Comparison of ENCODE assay signal across 31 cellular contexts in genomic region chr19:29088761-29089160, GRCh38.
"Had no signal": no experiment of that assay in that cellular context is flagged by ENCODE, and none has a peak within 500 bp of the region (broad histone marks: within the 10 kb centered on the region; RNA-seq: fewer than 3 reads in every experiment).

No MANE protein-coding gene starts in this region.

- H3K4me3 ChIP-seq: adrenal gland, body of pancreas, esophagus squamous epithelium, hepatocyte, ovary, prostate gland, spleen, suprapubic skin, tibial artery, upper lobe of right lung had no signal

- H3K4me1 ChIP-seq: adrenal gland, esophagus squamous epithelium, prostate gland, spleen, tibial artery, upper lobe of right lung had no signal

- H3K79me2 ChIP-seq: hepatocyte had no signal

- H2AFZ ChIP-seq: hepatocyte had no signal

- DNase-seq: activated CD4-positive, alpha-beta T cell treated with anti-CD3 and anti-CD28 coated beads for 4 hours; activated CD4-positive, alpha-beta T cell treated with anti-CD3 and anti-CD28 coated beads, Interleukin-2, amount 50 U/mL, for 4 hours; activated CD8-positive, alpha-beta memory T cell treated with anti-CD3 and anti-CD28 coated beads, Interleukin-2, amount 50 U/mL, for 4 hours; activated effector memory CD4-positive, alpha-beta T cell treated with anti-CD3 and anti-CD28 coated beads, Interleukin-2, amount 50 U/mL, for 16 hours; activated naive CD4-positive, alpha-beta T cell treated with anti-CD3 and anti-CD28 coated beads for 36 hours; activated naive CD8-positive, alpha-beta T cell treated with anti-CD3 and anti-CD28 coated beads for 36 hours; activated T-cell treated with anti-CD3 and anti-CD28 coated beads, Interleukin-2, amount 50 U/mL, for 1 hour; adrenal gland; aorta; dermis blood vessel endothelial cell; effector CD4-positive, alpha-beta T cell; esophagus squamous epithelium; islet precursor cell; left ventricle myocardium superior; natural killer cell; ovary; spleen; stimulated activated naive CD4-positive, alpha-beta T cell; T-helper 1 cell; tibial artery; upper lobe of right lung had no signal

- H3K4me2 ChIP-seq: hepatocyte had no signal

- H3K36me3 ChIP-seq: adrenal gland, esophagus squamous epithelium, ovary, prostate gland, spleen, suprapubic skin, tibial artery, upper lobe of right lung had no signal

- FAIRE-seq: colon, endometrium, frontal cortex, TTC549 had no signal

- H3K27me3 ChIP-seq: adrenal gland, body of pancreas, hepatocyte, ovary, tibial artery, upper lobe of right lung had no signal

- H3K27ac ChIP-seq: adrenal gland, body of pancreas, epithelial cell of prostate, esophagus squamous epithelium, hepatocyte, ovary, prostate gland, suprapubic skin, tibial artery, upper lobe of right lung, VCaP had no signal

- H3K9me3 ChIP-seq: adrenal gland, body of pancreas, esophagus squamous epithelium, ovary, prostate gland, suprapubic skin, tibial artery, upper lobe of right lung had no signal

- ATAC-seq: body of pancreas, left ventricle myocardium superior, upper lobe of right lung had no signal
